In the genomic region with DNA sequence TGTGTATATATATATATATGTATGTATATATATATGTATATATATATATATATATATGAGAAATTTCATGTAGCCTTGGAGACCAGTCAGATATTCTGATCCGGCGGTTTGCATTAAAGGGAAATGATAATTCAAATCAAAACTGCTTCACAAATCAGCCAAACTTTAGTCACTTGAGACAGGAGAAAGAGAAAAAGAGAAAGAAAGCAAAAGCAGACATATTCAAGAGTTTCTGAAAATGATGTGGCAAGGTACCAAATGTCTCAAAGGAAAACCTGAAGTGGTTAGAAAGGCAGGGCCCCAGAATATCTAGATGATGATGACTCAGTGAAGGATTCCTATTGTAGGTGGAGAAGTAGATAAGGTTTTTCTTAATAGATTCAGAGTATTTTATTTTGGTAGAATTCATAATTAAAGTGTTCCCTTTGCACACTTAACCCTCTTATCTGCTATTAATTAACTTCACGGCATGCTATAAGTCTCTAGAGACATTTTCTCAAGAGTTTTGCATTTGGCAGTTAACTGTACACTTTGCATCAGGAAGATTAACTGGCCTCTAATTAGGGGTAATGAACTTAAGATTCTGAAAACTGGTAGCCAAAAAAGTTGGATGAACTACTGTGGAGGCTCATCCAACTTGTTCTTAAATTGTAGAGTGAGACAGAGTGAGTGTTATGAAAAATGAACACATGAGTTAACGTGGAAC, we compare ENCODE assay signal across 11 cellular contexts. TPM values are rescaled to one million over a fixed set of nuclear protein-coding genes. Genes with fewer than 3 reads are reported as not detected.
DNase-seq lines count a peak whose midpoint lies in the region; ATAC-seq and TF ChIP-seq lines count a peak whose summit lies in the region.
"Had no signal": no experiment of that assay in that cellular context is flagged by ENCODE, and none has a peak within 500 bp of the region (broad histone marks: within the 10 kb centered on the region; RNA-seq: fewer than 3 reads in every experiment).

No MANE protein-coding gene starts in this region.

- H3K27me3 Mint-ChIP-seq in activated B cell treated with CpG ODN at 0.5 μM for 24 hours, result no peaks in the 10 kb centered on the region

- H3K36me3 Mint-ChIP-seq in activated B cell treated with CpG ODN at 0.5 μM for 24 hours (ENCODE audit: low read depth), result peaks cover 25% of the 10 kb centered on the region

- no peaks in the 10 kb centered on the region for H3K27me3 ChIP-seq in GM06990 (replicated peaks; ENCODE audit: control insufficient read depth, insufficient read depth, low read length)

- no peak overlapping the region for H3K27ac Mint-ChIP-seq in activated B cell treated with CpG ODN at 0.5 μM for 24 hours

- no peak overlapping the region; the same call in 1 of the 2 replicates for H3K4me3 ChIP-seq in GM06990 (replicated peaks; ENCODE audit: low read depth, low read length)

- POLR2A ChIA-PET in activated B cell treated with CpG ODN at 0.5 μM for 24 hours (lab: Charles Lee), result interaction anchor here (0.7 kb wide), 1 partner anchor 47 kb away, joined by 3 read pairs; no protein-coding TSS in a partner anchor

- H3K4me1 Mint-ChIP-seq in activated B cell treated with CpG ODN at 0.5 μM for 24 hours, result peaks cover 27% of the 10 kb centered on the region

- intact Hi-C loops in activated B cell treated with CpG ODN at 0.5 μM for 24 hours (cut with micrococcal nuclease), result loop anchor here (1.0 to 2.0 kb wide), 2 partner anchors 35 to 50 kb away; a partner anchor contains a TSS

- peak; percentile 87 for ATAC-seq in GM19043 (IDR thresholded peaks at IDR 0.05; ENCODE audit: low read depth, unreplicated experiment)
- peak; percentile 90 for ATAC-seq in HG02884 (IDR thresholded peaks at IDR 0.05; ENCODE audit: unreplicated experiment)
- ATAC-seq in activated B cell treated with CpG ODN at 0.5 μM for 24 hours (ENCODE audit: low read depth), result peak; percentile 84
- ATAC-seq: left ventricle myocardium superior had no signal

- peaks cover 3% of the 10 kb centered on the region for H3K9me3 Mint-ChIP-seq in activated B cell treated with CpG ODN at 0.5 μM for 24 hours

- no peaks in the 10 kb centered on the region; the same call in 1 of the 2 replicates for H3K36me3 ChIP-seq in GM06990 (ENCODE audit: control insufficient read depth, insufficient read depth, low read length)

- TF ChIP-seq CTCF in GM06990 (IDR thresholded peaks at IDR 0.05; ENCODE audit: insufficient read depth, low read length, poor library complexity, severe bottlenecking) (no peak), activated B cell treated with CpG ODN at 0.5 μM for 24 hours (IDR thresholded peaks at IDR 0.05) (no peak)

- no peak overlapping the region for H3K4me3 Mint-ChIP-seq in activated B cell treated with CpG ODN at 0.5 μM for 24 hours

- CTCF ChIA-PET in activated B cell treated with CpG ODN at 0.5 μM for 24 hours (lab: Charles Lee), result no interaction called here

- DNase-seq in GM06990 (ENCODE audit: extremely low read depth, insufficient read length) (peak; percentile 53), activated B cell treated with CpG ODN at 0.5 μM for 24 hours (no peak), NCI-H1105 (lab: John Stamatoyannopoulos, UW) (no peak), EL (no peak), CD1c-positive myeloid dendritic cell (ENCODE audit: extremely low spot score) (no peak), NCI-H2227 treated with DMSO at 0.1 percent for 48 hours (lab: John Stamatoyannopoulos, UW) (no peak)
- DNase-seq: activated CD4-positive, alpha-beta T cell treated with anti-CD3 and anti-CD28 coated beads, Interleukin-2, amount 50 U/mL, for 1 hour; effector memory CD4-positive, alpha-beta T cell; left ventricle myocardium superior had no signal

RNA-seq across cellular contexts. Expression of a gene that starts 50.1 kb away (rescaled TPM):
- total RNA-seq in activated B cell treated with CpG ODN at 0.5 μM for 24 hours, result 12.1 and 13.1 TPM in 2 replicates
